10 cellular contexts compared by ENCODE assay signal in the genomic region with DNA sequence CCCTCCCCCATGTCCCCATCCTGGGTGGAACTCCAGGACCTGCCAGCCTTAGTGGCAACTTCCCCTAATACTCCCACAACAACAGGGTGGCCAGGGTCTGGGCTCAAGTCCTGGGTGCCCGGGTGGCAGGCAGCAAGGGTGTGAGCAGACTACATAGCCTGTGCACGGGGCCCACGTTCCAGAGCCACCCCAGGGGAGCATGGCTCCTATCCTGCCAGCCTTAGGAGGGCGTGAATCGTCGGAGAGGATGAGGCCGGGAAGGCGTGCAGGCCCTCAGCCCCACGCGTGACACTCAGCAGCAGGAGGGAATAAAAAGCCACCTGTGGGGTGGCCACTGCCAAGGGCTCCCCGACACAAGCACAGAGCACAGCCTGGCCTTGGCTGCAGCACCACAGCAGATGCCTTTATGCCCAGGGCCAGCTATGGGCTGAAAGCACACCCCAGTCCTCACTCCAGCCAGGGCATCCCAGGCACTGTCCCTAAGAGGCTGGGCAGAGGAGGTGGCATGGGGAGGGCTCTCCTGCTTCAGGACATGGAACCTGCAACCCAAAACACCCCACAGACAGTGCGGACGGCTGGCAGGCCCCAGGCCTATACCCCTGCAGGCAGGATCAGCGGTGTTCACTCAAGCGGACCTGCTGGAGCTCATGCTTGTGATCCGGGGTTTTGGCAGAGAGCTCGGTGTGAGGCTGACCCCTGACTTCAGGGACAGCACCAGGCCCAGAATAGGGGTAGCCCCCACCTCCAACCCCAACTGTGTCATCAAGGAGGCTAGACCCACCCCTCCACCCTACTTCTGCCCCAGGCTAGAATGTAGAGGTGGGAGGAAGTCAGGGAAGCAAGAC. TPM values are rescaled to one million over a fixed set of nuclear protein-coding genes. Genes with fewer than 3 reads are reported as not detected.
DNase-seq lines count a peak whose midpoint lies in the region; ATAC-seq and TF ChIP-seq lines count a peak whose summit lies in the region.
"Had no signal": no experiment of that assay in that cellular context is flagged by ENCODE, and none has a peak within 500 bp of the region (broad histone marks: within the 10 kb centered on the region; RNA-seq: fewer than 3 reads in every experiment).

No MANE protein-coding gene starts in this region.

- peaks cover 31% of the 10 kb centered on the region for H3K27me3 Mint-ChIP-seq in glutamatergic neuron (ENCODE audit: unreplicated experiment)

- H4K91ac ChIP-seq in trophoblast cell (ENCODE audit: low read depth, low read length) = no peak overlapping the region

- ATAC-seq in omental fat pad (ENCODE audit: low FRiP score) = no peak

- H3K9me3 Mint-ChIP-seq in glutamatergic neuron (ENCODE audit: unreplicated experiment) = peaks cover 28% of the 10 kb centered on the region

- no peak overlapping the region for H2AK5ac ChIP-seq in trophoblast cell (ENCODE audit: low read length)

- no peak overlapping the region for H3K27ac Mint-ChIP-seq in glutamatergic neuron (ENCODE audit: unreplicated experiment)

- H4K8ac ChIP-seq in trophoblast cell (ENCODE audit: low read depth, low read length) = no peak overlapping the region

- H3K27me3 ChIP-seq in adipocyte (replicated peaks; ENCODE audit: control insufficient read depth, insufficient read depth, low read length) (no peaks in the 10 kb centered on the region), trophoblast cell (ENCODE audit: insufficient read depth, low read length) (no peaks in the 10 kb centered on the region)

- H3K79me2 ChIP-seq in trophoblast cell (ENCODE audit: control insufficient read depth, insufficient read depth, low read length, poor library complexity) = peaks cover 81% of the 10 kb centered on the region

- peak overlapping the region; percentile 27 for H3K23ac ChIP-seq in trophoblast cell (ENCODE audit: low read length)

- H3K27ac ChIP-seq in trophoblast cell (ENCODE audit: low read depth, low read length) = peak overlapping the region; percentile 95

- TF ChIP-seq CTCF in AG04449 (IDR thresholded peaks at IDR 0.05; ENCODE audit: insufficient read depth, low read length, missing control alignments) (no peak), glutamatergic neuron (IDR thresholded peaks at IDR 0.05; ENCODE audit: partially characterized antibody, unreplicated experiment) (no peak), omental fat pad (IDR thresholded peaks at IDR 0.05) (no peak), foreskin fibroblast (IDR thresholded peaks at IDR 0.05; ENCODE audit: low read depth, low read length) (no peak)

- POLR2A ChIA-PET in AG04449 (lab: Yijun Ruan, JAX) = no interaction called here

- H2AFZ ChIP-seq in trophoblast cell (ENCODE audit: insufficient read depth, low read length, poor library complexity) = no peak overlapping the region

- peaks cover 38% of the 10 kb centered on the region for H3K4me1 Mint-ChIP-seq in glutamatergic neuron (ENCODE audit: low read depth, unreplicated experiment)

- H3K9me3 ChIP-seq in adipocyte (ENCODE audit: control insufficient read depth, low read length) (no peaks in the 10 kb centered on the region), trophoblast cell (ENCODE audit: insufficient read depth, low read depth, low read length) (no peaks in the 10 kb centered on the region)

- no peaks in the 10 kb centered on the region for H3K36me3 Mint-ChIP-seq in glutamatergic neuron (ENCODE audit: unreplicated experiment)

- peak overlapping the region; percentile 69 for H3K4me3 Mint-ChIP-seq in glutamatergic neuron (ENCODE audit: unreplicated experiment)

- no peak overlapping the region for H2BK120ac ChIP-seq in trophoblast cell (ENCODE audit: insufficient read depth, low read length, poor library complexity)

- CTCF ChIA-PET in AG04449 (lab: Yijun Ruan, JAX) = interaction anchor here (0.9 to 2.4 kb wide), 7 partner anchors 9 to 216 kb away, joined by 4 to 15 read pairs (median 5); a partner anchor contains a TSS

- peak overlapping the region; percentile 0 for H3K18ac ChIP-seq in trophoblast cell (ENCODE audit: low read length)

- peak overlapping the region; percentile 98 for H3K4ac ChIP-seq in trophoblast cell (ENCODE audit: low read depth, low read length)

- WGBS in trophoblast cell (ENCODE audit: extremely low coverage, insufficient coverage, insufficient read length) = no CpG with 5 or more reads among the region's 17 CpGs

- H3K36me3 ChIP-seq in adipocyte (ENCODE audit: control insufficient read depth, insufficient read depth, low read length, severe bottlenecking) (no peaks in the 10 kb centered on the region), trophoblast cell (ENCODE audit: control insufficient read depth in 1 of 2, insufficient read depth in 2 of 2, low read length in 2 of 2) (peaks cover 25 to 29% of the 10 kb centered on the region in 2 experiments)

- H2BK5ac ChIP-seq in trophoblast cell (ENCODE audit: low read depth, low read length, poor library complexity) = peak overlapping the region; percentile 14

- peaks cover 88% of the 10 kb centered on the region for H3K4me1 ChIP-seq in adipocyte (ENCODE audit: control insufficient read depth, insufficient read depth, low read length)
- H3K4me1 ChIP-seq in trophoblast cell (ENCODE audit: control insufficient read depth in 1 of 2, insufficient read depth in 2 of 2, low read length in 2 of 2) = peaks cover 74 to 76% of the 10 kb centered on the region in 2 experiments

- peak overlapping the region; percentile 51 for H3K9ac ChIP-seq in adipocyte (ENCODE audit: low read length)
- peak overlapping the region; percentile 54 for H3K9ac ChIP-seq in trophoblast cell (ENCODE audit: low read length)

- H3K4me2 ChIP-seq in trophoblast cell (ENCODE audit: low read length) = peak overlapping the region; percentile 64

- H3K4me3 ChIP-seq in AG04449 (ENCODE audit: low read depth, low read length) (peak overlapping the region; percentile 84), adipocyte (ENCODE audit: low read length) (no peak overlapping the region), trophoblast cell (ENCODE audit: low read depth, low read length) (peak overlapping the region; percentile 16), foreskin fibroblast (ENCODE audit: low read depth in 1 of 2, low read length in 2 of 2) (peak overlapping the region in 1 of 2 donors; percentile 91)

- peak overlapping the region; percentile 9 for H2BK12ac ChIP-seq in trophoblast cell (ENCODE audit: low read length)

- DNase-seq in AG04449 (ENCODE audit: low read depth, low spot score) = no peak
- DNase-seq in adipocyte (ENCODE audit: low read depth) = no peak
- DNase-seq in glutamatergic neuron = no peak
- no peak for DNase-seq in trophoblast cell
- DNase-seq in activated gamma-delta T cell treated with Interleukin-2 at 50 U/mL for 16 hours = no peak
- DNase-seq in NCI-H226 = no peak
- DNase-seq in omental fat pad (ENCODE audit: low spot score) = no peak
- DNase-seq in foreskin fibroblast = no peak
- DNase-seq: activated gamma-delta T cell, MV-4-11 had no signal

- H4K12ac ChIP-seq in trophoblast cell (ENCODE audit: low read depth, low read length) = no peak overlapping the region

- peak overlapping the region; percentile 29 for H3K14ac ChIP-seq in trophoblast cell (ENCODE audit: low read length)

- peaks cover 70% of the 10 kb centered on the region for H3K79me1 ChIP-seq in trophoblast cell (ENCODE audit: low read length)

RNA-seq across cellular contexts. Expression of a gene that starts 2.7 kb away (rescaled TPM):
- total RNA-seq in glutamatergic neuron (ENCODE audit: unreplicated experiment) (212 TPM), omental fat pad (10 to 100 TPM; 30.1 to 98.0 (median 38.0) TPM)
- polyA plus RNA-seq in trophoblast cell (2013) = 200 and 201 TPM in 2 replicates

RNA-seq across cellular contexts. Expression of a gene that starts 30.0 kb away (rescaled TPM):
- total RNA-seq in glutamatergic neuron (ENCODE audit: unreplicated experiment) (not detected), omental fat pad (under 1 TPM in 1 of 4 donors, not detected in 3; 0.69 TPM)
- polyA plus RNA-seq in trophoblast cell (2013) = 0.15 TPM in 1 of 2 replicates, not detected in the other

RNA-seq across cellular contexts. Expression of a gene that starts 41.8 kb away (rescaled TPM):
- total RNA-seq in glutamatergic neuron (ENCODE audit: unreplicated experiment) (not detected), omental fat pad (not detected)
- 0.37 and 0.41 TPM in 2 replicates for polyA plus RNA-seq in trophoblast cell (2013)
